Comparison of ENCODE assay signal across 1 cellular context in genomic region chr10:16942361-16943078, GRCh38.
TF ChIP-seq lines count a peak whose summit lies in the region.

No MANE protein-coding gene starts in this region.

TF ChIP-seq in HEK293, 187 proteins besides CTCF, POLR2A, EP300 and RAD21 (continued from another document):
- no peak for TF ChIP-seq ZNF133 (tag by site-specific recombination; IDR thresholded peaks at IDR 0.05)
- no peak for TF ChIP-seq ZNF843 (tag by site-specific recombination; IDR thresholded peaks at IDR 0.05)
- no peak for TF ChIP-seq ZNF48 (tag by site-specific recombination; IDR thresholded peaks at IDR 0.05)
- TF ChIP-seq ZNF24 (tag by site-specific recombination; IDR thresholded peaks at IDR 0.05) = no peak
- TF ChIP-seq ZNF571 (tag by site-specific recombination; IDR thresholded peaks at IDR 0.05) = no peak
- TF ChIP-seq PATZ1 (tag by site-specific recombination; IDR thresholded peaks at IDR 0.05) = no peak
- peak; percentile 41; the same call in 1 of the 2 replicates for TF ChIP-seq ZNF366 (tag by site-specific recombination; conservative IDR thresholded peaks at IDR 0.05)
- no peak for TF ChIP-seq ZFP69B (tag by site-specific recombination; IDR thresholded peaks at IDR 0.05)
- TF ChIP-seq ZNF157 (tag by site-specific recombination; IDR thresholded peaks at IDR 0.05) = no peak
- no peak for TF ChIP-seq ZNF473 (tag by site-specific recombination; IDR thresholded peaks at IDR 0.05)
- TF ChIP-seq ZEB2 (tag by site-specific recombination; IDR thresholded peaks at IDR 0.05) = no peak
- TF ChIP-seq ZNF707 (tag by site-specific recombination; IDR thresholded peaks at IDR 0.05) = no peak
- TF ChIP-seq ZNF530 (tag by site-specific recombination; IDR thresholded peaks at IDR 0.05; ENCODE audit: low read depth) = 0 out of 2 replicates have a peak, but pooled peaks have one; percentile 46
- TF ChIP-seq ZNF664 (tag by site-specific recombination; IDR thresholded peaks at IDR 0.05) = peak; percentile 37; the same call in 1 of the 2 replicates
- no peak for TF ChIP-seq ZNF335 (tag by site-specific recombination; conservative IDR thresholded peaks at IDR 0.05)
- TF ChIP-seq TSHZ1 (tag by site-specific recombination; IDR thresholded peaks at IDR 0.05; ENCODE audit: borderline replicate concordance) = no peak
